1 cellular context compared by ENCODE assay signal in the genomic region with DNA sequence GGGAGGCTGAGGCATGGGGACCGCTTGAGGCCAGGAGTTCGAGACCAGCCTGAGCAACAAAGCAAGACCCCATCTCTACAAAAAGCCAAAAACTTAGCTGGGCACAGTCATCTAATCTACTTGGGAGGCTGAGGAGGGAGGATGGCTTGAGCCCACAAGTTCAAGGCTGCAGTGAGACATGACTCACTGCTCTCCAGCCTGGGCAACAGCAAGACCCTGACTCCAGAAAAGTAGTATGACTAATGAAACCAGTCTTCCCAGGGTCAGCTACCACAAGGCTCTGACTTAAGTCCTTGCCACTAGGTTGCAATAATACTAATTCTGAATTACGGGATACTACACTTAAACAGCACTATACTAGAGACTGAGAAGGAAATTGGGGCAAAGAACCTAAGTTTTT.
TF ChIP-seq lines count a peak whose summit lies in the region.

No MANE protein-coding gene starts in this region.

TF ChIP-seq in HepG2, 621 proteins besides CTCF, POLR2A, EP300 and RAD21:
- no peak for TF ChIP-seq KLF16 (CRISPR knock-in tag; IDR thresholded peaks at IDR 0.05)
- TF ChIP-seq, protein P1, sequence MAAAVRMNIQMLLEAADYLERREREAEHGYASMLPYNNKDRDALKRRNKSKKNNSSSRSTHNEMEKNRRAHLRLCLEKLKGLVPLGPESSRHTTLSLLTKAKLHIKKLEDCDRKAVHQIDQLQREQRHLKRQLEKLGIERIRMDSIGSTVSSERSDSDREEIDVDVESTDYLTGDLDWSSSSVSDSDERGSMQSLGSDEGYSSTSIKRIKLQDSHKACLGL (CRISPR knock-in tag; IDR thresholded peaks at IDR 0.05) = no peak
- TF ChIP-seq ZNF556 (CRISPR knock-in tag; IDR thresholded peaks at IDR 0.05; ENCODE audit: borderline replicate concordance) = no peak
- TF ChIP-seq, protein P2, sequence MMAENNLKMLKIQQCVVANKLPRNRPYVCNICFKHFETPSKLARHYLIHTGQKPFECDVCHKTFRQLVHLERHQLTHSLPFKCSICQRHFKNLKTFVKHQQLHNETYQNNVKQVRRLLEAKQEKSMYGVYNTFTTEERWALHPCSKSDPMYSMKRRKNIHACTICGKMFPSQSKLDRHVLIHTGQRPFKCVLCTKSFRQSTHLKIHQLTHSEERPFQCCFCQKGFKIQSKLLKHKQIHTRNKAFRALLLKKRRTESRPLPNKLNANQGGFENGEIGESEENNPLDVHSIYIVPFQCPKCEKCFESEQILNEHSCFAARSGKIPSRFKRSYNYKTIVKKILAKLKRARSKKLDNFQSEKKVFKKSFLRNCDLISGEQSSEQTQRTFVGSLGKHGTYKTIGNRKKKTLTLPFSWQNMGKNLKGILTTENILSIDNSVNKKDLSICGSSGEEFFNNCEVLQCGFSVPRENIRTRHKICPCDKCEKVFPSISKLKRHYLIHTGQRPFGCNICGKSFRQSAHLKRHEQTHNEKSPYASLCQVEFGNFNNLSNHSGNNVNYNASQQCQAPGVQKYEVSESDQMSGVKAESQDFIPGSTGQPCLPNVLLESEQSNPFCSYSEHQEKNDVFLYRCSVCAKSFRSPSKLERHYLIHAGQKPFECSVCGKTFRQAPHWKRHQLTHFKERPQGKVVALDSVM (CRISPR knock-in tag; IDR thresholded peaks at IDR 0.05) = peak; percentile 29; the same call in 1 of the 2 replicates
- TF ChIP-seq ZNF790 (CRISPR knock-in tag; IDR thresholded peaks at IDR 0.05; ENCODE audit: borderline replicate concordance) = no peak
- TF ChIP-seq, protein P3, sequence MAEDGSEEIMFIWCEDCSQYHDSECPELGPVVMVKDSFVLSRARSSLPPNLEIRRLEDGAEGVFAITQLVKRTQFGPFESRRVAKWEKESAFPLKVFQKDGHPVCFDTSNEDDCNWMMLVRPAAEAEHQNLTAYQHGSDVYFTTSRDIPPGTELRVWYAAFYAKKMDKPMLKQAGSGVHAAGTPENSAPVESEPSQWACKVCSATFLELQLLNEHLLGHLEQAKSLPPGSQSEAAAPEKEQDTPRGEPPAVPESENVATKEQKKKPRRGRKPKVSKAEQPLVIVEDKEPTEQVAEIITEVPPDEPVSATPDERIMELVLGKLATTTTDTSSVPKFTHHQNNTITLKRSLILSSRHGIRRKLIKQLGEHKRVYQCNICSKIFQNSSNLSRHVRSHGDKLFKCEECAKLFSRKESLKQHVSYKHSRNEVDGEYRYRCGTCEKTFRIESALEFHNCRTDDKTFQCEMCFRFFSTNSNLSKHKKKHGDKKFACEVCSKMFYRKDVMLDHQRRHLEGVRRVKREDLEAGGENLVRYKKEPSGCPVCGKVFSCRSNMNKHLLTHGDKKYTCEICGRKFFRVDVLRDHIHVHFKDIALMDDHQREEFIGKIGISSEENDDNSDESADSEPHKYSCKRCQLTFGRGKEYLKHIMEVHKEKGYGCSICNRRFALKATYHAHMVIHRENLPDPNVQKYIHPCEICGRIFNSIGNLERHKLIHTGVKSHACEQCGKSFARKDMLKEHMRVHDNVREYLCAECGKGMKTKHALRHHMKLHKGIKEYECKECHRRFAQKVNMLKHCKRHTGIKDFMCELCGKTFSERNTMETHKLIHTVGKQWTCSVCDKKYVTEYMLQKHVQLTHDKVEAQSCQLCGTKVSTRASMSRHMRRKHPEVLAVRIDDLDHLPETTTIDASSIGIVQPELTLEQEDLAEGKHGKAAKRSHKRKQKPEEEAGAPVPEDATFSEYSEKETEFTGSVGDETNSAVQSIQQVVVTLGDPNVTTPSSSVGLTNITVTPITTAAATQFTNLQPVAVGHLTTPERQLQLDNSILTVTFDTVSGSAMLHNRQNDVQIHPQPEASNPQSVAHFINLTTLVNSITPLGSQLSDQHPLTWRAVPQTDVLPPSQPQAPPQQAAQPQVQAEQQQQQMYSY (CRISPR knock-in tag; IDR thresholded peaks at IDR 0.05) = no peak
- no peak for TF ChIP-seq ZNF652 (CRISPR knock-in tag; IDR thresholded peaks at IDR 0.05; ENCODE audit: borderline replicate concordance, low read depth)
- peak; percentile 48; the same call in 1 of the 2 replicates for TF ChIP-seq POLR2G (IDR thresholded peaks at IDR 0.05; ENCODE audit: low read depth, low read length)
- TF ChIP-seq SNAI1 (CRISPR knock-in tag; IDR thresholded peaks at IDR 0.05; ENCODE audit: borderline replicate concordance) = no peak
- peak; percentile 79 for TF ChIP-seq FOSL2 (CRISPR knock-in tag; IDR thresholded peaks at IDR 0.05)
- no peak for TF ChIP-seq ZNF564 (CRISPR knock-in tag; IDR thresholded peaks at IDR 0.05)
- no peak for TF ChIP-seq MTF1 (CRISPR knock-in tag; IDR thresholded peaks at IDR 0.05)
- no peak for TF ChIP-seq ZNF678 (CRISPR knock-in tag; IDR thresholded peaks at IDR 0.05)
- TF ChIP-seq, protein P4, sequence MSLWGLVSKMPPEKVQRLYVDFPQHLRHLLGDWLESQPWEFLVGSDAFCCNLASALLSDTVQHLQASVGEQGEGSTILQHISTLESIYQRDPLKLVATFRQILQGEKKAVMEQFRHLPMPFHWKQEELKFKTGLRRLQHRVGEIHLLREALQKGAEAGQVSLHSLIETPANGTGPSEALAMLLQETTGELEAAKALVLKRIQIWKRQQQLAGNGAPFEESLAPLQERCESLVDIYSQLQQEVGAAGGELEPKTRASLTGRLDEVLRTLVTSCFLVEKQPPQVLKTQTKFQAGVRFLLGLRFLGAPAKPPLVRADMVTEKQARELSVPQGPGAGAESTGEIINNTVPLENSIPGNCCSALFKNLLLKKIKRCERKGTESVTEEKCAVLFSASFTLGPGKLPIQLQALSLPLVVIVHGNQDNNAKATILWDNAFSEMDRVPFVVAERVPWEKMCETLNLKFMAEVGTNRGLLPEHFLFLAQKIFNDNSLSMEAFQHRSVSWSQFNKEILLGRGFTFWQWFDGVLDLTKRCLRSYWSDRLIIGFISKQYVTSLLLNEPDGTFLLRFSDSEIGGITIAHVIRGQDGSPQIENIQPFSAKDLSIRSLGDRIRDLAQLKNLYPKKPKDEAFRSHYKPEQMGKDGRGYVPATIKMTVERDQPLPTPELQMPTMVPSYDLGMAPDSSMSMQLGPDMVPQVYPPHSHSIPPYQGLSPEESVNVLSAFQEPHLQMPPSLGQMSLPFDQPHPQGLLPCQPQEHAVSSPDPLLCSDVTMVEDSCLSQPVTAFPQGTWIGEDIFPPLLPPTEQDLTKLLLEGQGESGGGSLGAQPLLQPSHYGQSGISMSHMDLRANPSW (CRISPR knock-in tag; IDR thresholded peaks at IDR 0.05; ENCODE audit: borderline replicate concordance) = no peak
- no peak for TF ChIP-seq SP2 (CRISPR knock-in tag; IDR thresholded peaks at IDR 0.05)
- TF ChIP-seq, protein P5, sequence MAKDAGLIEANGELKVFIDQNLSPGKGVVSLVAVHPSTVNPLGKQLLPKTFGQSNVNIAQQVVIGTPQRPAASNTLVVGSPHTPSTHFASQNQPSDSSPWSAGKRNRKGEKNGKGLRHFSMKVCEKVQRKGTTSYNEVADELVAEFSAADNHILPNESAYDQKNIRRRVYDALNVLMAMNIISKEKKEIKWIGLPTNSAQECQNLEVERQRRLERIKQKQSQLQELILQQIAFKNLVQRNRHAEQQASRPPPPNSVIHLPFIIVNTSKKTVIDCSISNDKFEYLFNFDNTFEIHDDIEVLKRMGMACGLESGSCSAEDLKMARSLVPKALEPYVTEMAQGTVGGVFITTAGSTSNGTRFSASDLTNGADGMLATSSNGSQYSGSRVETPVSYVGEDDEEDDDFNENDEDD (CRISPR knock-in tag; IDR thresholded peaks at IDR 0.05; ENCODE audit: borderline replicate concordance) = no peak
